ENCODE assay signal across 33 cellular contexts in the genomic region with DNA sequence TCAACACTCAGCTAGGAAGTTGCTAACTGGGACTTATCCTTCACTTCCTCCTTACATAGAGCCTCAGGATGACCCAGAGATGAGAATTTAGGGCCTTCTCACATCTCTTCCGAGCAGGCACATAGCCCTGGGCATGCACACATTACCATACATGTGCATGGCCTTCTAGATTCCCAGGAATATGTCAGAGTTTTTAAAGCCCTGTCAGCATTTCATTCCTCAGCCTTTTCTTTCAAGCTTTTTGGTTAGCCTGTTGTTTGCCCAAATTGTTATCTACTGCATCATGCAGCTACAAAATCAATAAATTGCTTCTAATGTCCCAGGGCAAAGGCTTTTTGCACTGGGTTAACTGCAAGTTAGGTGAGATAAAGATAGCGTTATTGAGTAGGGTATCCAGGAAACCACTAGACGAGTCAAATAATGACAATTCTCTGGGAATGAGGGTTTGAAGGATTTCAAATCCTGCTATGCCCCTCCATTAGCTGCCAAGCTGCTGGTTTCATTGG.
"Had no signal": no experiment of that assay in that cellular context is flagged by ENCODE, and none has a peak within 500 bp of the region (broad histone marks: within the 10 kb centered on the region; RNA-seq: fewer than 3 reads in every experiment).

No MANE protein-coding gene starts in this region.

- DNase-seq: activated B cell treated with CpG ODN at 0.5 μM for 24 hours; activated CD4-positive, alpha-beta memory T cell treated with anti-CD3 and anti-CD28 coated beads for 36 hours; activated CD4-positive, alpha-beta T cell treated with anti-CD3 and anti-CD28 coated beads for 4 hours; activated CD4-positive, alpha-beta T cell treated with anti-CD3 and anti-CD28 coated beads, Interleukin-2, amount 50 U/mL, for 1 hour; activated CD4-positive, CD25-positive, alpha-beta regulatory T cell treated with anti-CD3 and anti-CD28 coated beads, Interleukin-2, amount 50 U/mL, for 72 hours; activated CD8-positive, alpha-beta memory T cell treated with anti-CD3 and anti-CD28 coated beads for 24 hours; activated CD8-positive, alpha-beta memory T cell treated with anti-CD3 and anti-CD28 coated beads, Interleukin-2, amount 10 ng/mL, durations not matched to agents 7 days and 5 days; activated CD8-positive, alpha-beta memory T cell treated with anti-CD3 and anti-CD28 coated beads, Interleukin-2, amount 50 U/mL, for 48 hours; activated effector memory CD4-positive, alpha-beta T cell treated with Interleukin-2 at 50 U/mL for 16 hours; activated naive CD4-positive, alpha-beta T cell; activated naive CD4-positive, alpha-beta T cell treated with anti-CD3 and anti-CD28 coated beads, Interleukin-2, amount 50 U/mL, for 16 hours; activated naive CD8-positive, alpha-beta T cell treated with anti-CD3 and anti-CD28 coated beads for 36 hours; activated T-cell treated with anti-CD3 and anti-CD28 coated beads, Interleukin-2, amount 50 U/mL, for 48 hours; amygdala; body of pancreas; Karpas-422; KBM-7; NCI-H1105; NCI-H1417 treated with DMSO at 0.1 percent for 48 hours; NCI-H187 treated with DMSO at 0.1 percent for 48 hours; NCI-H2081; NCI-H2171 treated with DMSO at 0.1 percent for 48 hours; NCI-H2227 treated with DMSO at 0.1 percent for 48 hours; NCI-H446; NCI-H510A treated with DMSO at 0.1 percent for 48 hours; SHP77 treated with DMSO at 0.1 percent for 48 hours; SK-N-SH had no signal

- H3K4me2 ChIP-seq: SK-N-SH had no signal

- ATAC-seq: activated CD8-positive, alpha-beta memory T cell treated with anti-CD3 and anti-CD28 coated beads, Interleukin-2, amount 10 ng/mL, durations not matched to agents 7 days and 5 days; body of pancreas; Panc1 had no signal

- H3K27ac ChIP-seq: body of pancreas, breast epithelium, SJSA1, VCaP had no signal

- H3K4me3 Mint-ChIP-seq: activated B cell treated with CpG ODN at 0.5 μM for 24 hours; activated CD4-positive, alpha-beta memory T cell treated with anti-CD3 and anti-CD28 coated beads for 36 hours; activated CD8-positive, alpha-beta memory T cell treated with anti-CD3 and anti-CD28 coated beads, Interleukin-2, amount 10 ng/mL, durations not matched to agents 7 days and 5 days; activated naive CD8-positive, alpha-beta T cell treated with anti-CD3 and anti-CD28 coated beads for 36 hours; T-helper 1 cell treated with Interleukin-12 subunit alpha and Interleukin-12 subunit beta and Interleukin-4 antibody, amounts not matched to agents 30 μg/mL and 1 μg/mL, for 36 hours; T-helper 2 cell treated with Interferon-gamma antibody and Interleukin-4, amounts not matched to agents 5 μg/mL and 100 μg/mL, for 36 hours had no signal

- H3K9me3 Mint-ChIP-seq: activated CD4-positive, alpha-beta memory T cell treated with anti-CD3 and anti-CD28 coated beads for 36 hours; activated naive CD8-positive, alpha-beta T cell treated with anti-CD3 and anti-CD28 coated beads for 36 hours; T-helper 1 cell treated with Interleukin-12 subunit alpha and Interleukin-12 subunit beta and Interleukin-4 antibody, amounts not matched to agents 30 μg/mL and 1 μg/mL, for 36 hours; T-helper 2 cell treated with Interferon-gamma antibody and Interleukin-4, amounts not matched to agents 5 μg/mL and 100 μg/mL, for 36 hours had no signal

- H3K4me3 ChIP-seq: body of pancreas, breast epithelium, SJSA1 had no signal

- H3K36me3 ChIP-seq: breast epithelium, SJSA1 had no signal

- H3K27me3 ChIP-seq: body of pancreas, breast epithelium, SJSA1 had no signal

- H3K4me1 Mint-ChIP-seq: activated B cell treated with CpG ODN at 0.5 μM for 24 hours; activated CD8-positive, alpha-beta memory T cell treated with anti-CD3 and anti-CD28 coated beads, Interleukin-2, amount 10 ng/mL, durations not matched to agents 7 days and 5 days; activated naive CD8-positive, alpha-beta T cell treated with anti-CD3 and anti-CD28 coated beads for 36 hours had no signal

- H3K36me3 Mint-ChIP-seq: activated CD4-positive, alpha-beta memory T cell treated with anti-CD3 and anti-CD28 coated beads for 36 hours; activated CD8-positive, alpha-beta memory T cell treated with anti-CD3 and anti-CD28 coated beads, Interleukin-2, amount 10 ng/mL, durations not matched to agents 7 days and 5 days; activated naive CD8-positive, alpha-beta T cell treated with anti-CD3 and anti-CD28 coated beads for 36 hours had no signal

- H3K9ac ChIP-seq: SK-N-SH had no signal

- H3K4me1 ChIP-seq: breast epithelium, SJSA1 had no signal

- H3K27ac Mint-ChIP-seq: activated B cell treated with CpG ODN at 0.5 μM for 24 hours; activated CD4-positive, alpha-beta memory T cell treated with anti-CD3 and anti-CD28 coated beads for 36 hours; activated CD8-positive, alpha-beta memory T cell treated with anti-CD3 and anti-CD28 coated beads, Interleukin-2, amount 10 ng/mL, durations not matched to agents 7 days and 5 days; activated naive CD8-positive, alpha-beta T cell treated with anti-CD3 and anti-CD28 coated beads for 36 hours; T-helper 1 cell treated with Interleukin-12 subunit alpha and Interleukin-12 subunit beta and Interleukin-4 antibody, amounts not matched to agents 30 μg/mL and 1 μg/mL, for 36 hours; T-helper 2 cell treated with Interferon-gamma antibody and Interleukin-4, amounts not matched to agents 5 μg/mL and 100 μg/mL, for 36 hours had no signal

- H3K9me3 ChIP-seq: body of pancreas, breast epithelium, SJSA1, SK-N-SH had no signal
